ENCODE assay signal across 12 cellular contexts in genomic region chr3:187975571-187976360, GRCh38.
DNase-seq lines count a peak whose midpoint lies in the region; ATAC-seq, FAIRE-seq and TF ChIP-seq lines count a peak whose summit lies in the region.
"Had no signal": no experiment of that assay in that cellular context is flagged by ENCODE, and none has a peak within 500 bp of the region (broad histone marks: within the 10 kb centered on the region; RNA-seq: fewer than 3 reads in every experiment).

No MANE protein-coding gene starts in this region.

- ATAC-seq in natural killer cell = peak in 1 of 3 donors; percentile 54

- H4K20me1 ChIP-seq in BLaER1 (no peaks in the 10 kb centered on the region), Karpas-422 (ENCODE audit: insufficient read depth, low read depth, low read length) (no peaks in the 10 kb centered on the region)

- peak overlapping the region; percentile 93 for H3K27ac Mint-ChIP-seq in activated naive CD4-positive, alpha-beta T cell treated with anti-CD3 and anti-CD28 coated beads, Interleukin-2, amount 10 ng/mL, durations not matched to agents 7 days and 5 days
- peak overlapping the region; percentile 49 to 80 for H3K27ac Mint-ChIP-seq in natural killer cell

- no peak for FAIRE-seq in GM19239 (lab: Jason Lieb, UNC)

- CTCF ChIA-PET in activated naive CD4-positive, alpha-beta T cell treated with anti-CD3 and anti-CD28 coated beads, Interleukin-2, amount 10 ng/mL, durations not matched to agents 7 days and 5 days (lab: Charles Lee) = interaction anchor here (0.6 to 5.1 kb wide), 10 partner anchors 16 to 237 kb away, joined by 3 to 50 read pairs (median 6); partner anchors contain the start of genes BCL6 and LPP

- peak overlapping the region; percentile 56 for H3K4me3 Mint-ChIP-seq in activated naive CD4-positive, alpha-beta T cell treated with anti-CD3 and anti-CD28 coated beads, Interleukin-2, amount 10 ng/mL, durations not matched to agents 7 days and 5 days
- H3K4me3 Mint-ChIP-seq in natural killer cell = no peak overlapping the region

- H3K4me3 ChIP-seq in BLaER1 (peak overlapping the region; percentile 31; the same call in 1 of the 2 replicates), Karpas-422 (ENCODE audit: low read length) (peak overlapping the region; percentile 49)
- H3K4me3 ChIP-seq: breast epithelium, uterus had no signal

- intact Hi-C loops in natural killer cell (cut with micrococcal nuclease) = no loop called here

- H3K79me2 ChIP-seq in Karpas-422 (ENCODE audit: low read length) = no peaks in the 10 kb centered on the region

- DNase-seq in Karpas-422 (peak; percentile 86), natural killer cell (no peak), GM19240 (ENCODE audit: insufficient read length, low spot score) (no peak), NCI-H1105 (lab: John Stamatoyannopoulos, UW) (no peak), GM19239 (ENCODE audit: insufficient read length, low spot score) (no peak), NK-92 (lab: John Stamatoyannopoulos, UW; ENCODE audit: unreplicated experiment) (no peak)
- DNase-seq in activated naive CD4-positive, alpha-beta T cell treated with anti-CD3 and anti-CD28 coated beads, Interleukin-2, amount 10 ng/mL, durations not matched to agents 7 days and 5 days = peak; percentile 31
- DNase-seq: DMS 273 treated with DMSO at 0.1 percent for 48 hours, KG1, uterus had no signal

- peak overlapping the region; percentile 74 for H3K27ac ChIP-seq in BLaER1
- peak overlapping the region; percentile 97 for H3K27ac ChIP-seq in Karpas-422 (ENCODE audit: low read length)
- H3K27ac ChIP-seq: breast epithelium, uterus had no signal

- peaks cover 3% of the 10 kb centered on the region for H3K27me3 Mint-ChIP-seq in activated naive CD4-positive, alpha-beta T cell treated with anti-CD3 and anti-CD28 coated beads, Interleukin-2, amount 10 ng/mL, durations not matched to agents 7 days and 5 days
- H3K27me3 Mint-ChIP-seq in natural killer cell (ENCODE audit: low read depth in 2 of 2) = no peaks in the 10 kb centered on the region

- no peaks in the 10 kb centered on the region for H3K9me2 ChIP-seq in Karpas-422 (replicated peaks; ENCODE audit: insufficient read depth, low read length)

- H3K27me3 ChIP-seq in BLaER1 (no peaks in the 10 kb centered on the region), Karpas-422 (ENCODE audit: low read length) (no peaks in the 10 kb centered on the region)
- H3K27me3 ChIP-seq: breast epithelium, uterus had no signal

- peak overlapping the region; percentile 79 for H3K4me2 ChIP-seq in BLaER1
- H3K4me2 ChIP-seq in Karpas-422 (ENCODE audit: low read depth, low read length, poor library complexity, severe bottlenecking) = peak overlapping the region; percentile 78

- peak overlapping the region; percentile 59; the same call in 1 of the 2 replicates for H3K9ac ChIP-seq in BLaER1
- peak overlapping the region; percentile 69 for H3K9ac ChIP-seq in Karpas-422 (ENCODE audit: low read length)

- no peak for TF ChIP-seq CTCF in natural killer cell (IDR thresholded peaks at IDR 0.05)

- peaks cover 80% of the 10 kb centered on the region for H3K4me1 Mint-ChIP-seq in activated naive CD4-positive, alpha-beta T cell treated with anti-CD3 and anti-CD28 coated beads, Interleukin-2, amount 10 ng/mL, durations not matched to agents 7 days and 5 days
- peaks cover 44% of the 10 kb centered on the region in 2 donors for H3K4me1 Mint-ChIP-seq in natural killer cell

- no peak overlapping the region for H2AFZ ChIP-seq in Karpas-422 (ENCODE audit: low read length)

- H3K9me3 ChIP-seq in BLaER1 = peaks cover 6% of the 10 kb centered on the region; the same call in 1 of the 2 replicates
- no peaks in the 10 kb centered on the region; the same call in 1 of the 2 replicates for H3K9me3 ChIP-seq in Karpas-422 (ENCODE audit: low read length)
- H3K9me3 ChIP-seq: breast epithelium, uterus had no signal

- peaks cover 7% of the 10 kb centered on the region for H3K9me3 Mint-ChIP-seq in activated naive CD4-positive, alpha-beta T cell treated with anti-CD3 and anti-CD28 coated beads, Interleukin-2, amount 10 ng/mL, durations not matched to agents 7 days and 5 days
- H3K9me3 Mint-ChIP-seq in natural killer cell = peaks cover 0 to 2% of the 10 kb centered on the region in 2 donors

- H3K36me3 ChIP-seq in BLaER1 (no peaks in the 10 kb centered on the region), Karpas-422 (ENCODE audit: insufficient read depth, low read length) (no peaks in the 10 kb centered on the region)
- H3K36me3 ChIP-seq: breast epithelium, uterus had no signal

- peaks cover 13% of the 10 kb centered on the region for H3K36me3 Mint-ChIP-seq in activated naive CD4-positive, alpha-beta T cell treated with anti-CD3 and anti-CD28 coated beads, Interleukin-2, amount 10 ng/mL, durations not matched to agents 7 days and 5 days
- no peaks in the 10 kb centered on the region for H3K36me3 Mint-ChIP-seq in natural killer cell

- H3K4me1 ChIP-seq in BLaER1 (peaks cover 99% of the 10 kb centered on the region), Karpas-422 (ENCODE audit: low read length) (peaks cover 100% of the 10 kb centered on the region)
- H3K4me1 ChIP-seq: breast epithelium, uterus had no signal

Comparison
In these comparisons a context has a peak if more than half of its experiments do, and no peak if none do; other contexts are left out.
1. DNase-seq: peak in Karpas-422 (single experiment) and activated naive CD4-positive, alpha-beta T cell treated with anti-CD3 and anti-CD28 coated beads, Interleukin-2, amount 10 ng/mL, durations not matched to agents 7 days and 5 days (single experiment); none in natural killer cell (single experiment), GM19240 (single experiment), NCI-H1105 (single experiment), GM19239 (single experiment) and NK-92 (single experiment).